In the genomic region with DNA sequence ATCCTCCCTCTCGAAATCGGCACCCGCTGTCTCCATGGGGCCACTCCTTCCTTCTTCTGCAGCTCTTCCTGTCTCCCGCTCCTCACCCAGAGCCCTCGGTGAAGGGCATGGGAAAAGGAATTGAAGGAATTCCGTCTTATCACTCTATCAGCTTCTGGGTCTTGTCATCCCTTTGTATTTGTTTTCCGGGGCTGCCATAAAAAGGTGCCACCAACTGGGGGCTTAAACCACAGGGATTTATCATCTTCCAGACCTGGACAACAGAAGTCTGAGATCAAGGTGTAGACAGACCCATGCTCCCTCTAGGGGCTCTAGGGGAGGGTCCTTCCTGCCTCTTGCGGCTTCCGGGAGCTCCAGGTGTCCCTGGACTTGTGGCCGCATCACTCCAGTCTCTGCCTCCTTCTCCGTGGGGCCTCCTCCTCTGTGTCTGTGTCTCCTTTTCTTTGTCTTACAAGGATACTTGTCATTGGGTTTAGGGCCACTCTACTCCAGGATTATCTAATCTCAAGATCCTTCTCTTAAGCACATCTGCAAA, we compare ENCODE assay signal across 1 cellular context.
TF ChIP-seq lines count a peak whose summit lies in the region.

No MANE protein-coding gene starts in this region.

TF ChIP-seq in SK-N-SH, 30 proteins besides CTCF, POLR2A, EP300 and RAD21 (continued from another document):
- TF ChIP-seq, protein P1, sequence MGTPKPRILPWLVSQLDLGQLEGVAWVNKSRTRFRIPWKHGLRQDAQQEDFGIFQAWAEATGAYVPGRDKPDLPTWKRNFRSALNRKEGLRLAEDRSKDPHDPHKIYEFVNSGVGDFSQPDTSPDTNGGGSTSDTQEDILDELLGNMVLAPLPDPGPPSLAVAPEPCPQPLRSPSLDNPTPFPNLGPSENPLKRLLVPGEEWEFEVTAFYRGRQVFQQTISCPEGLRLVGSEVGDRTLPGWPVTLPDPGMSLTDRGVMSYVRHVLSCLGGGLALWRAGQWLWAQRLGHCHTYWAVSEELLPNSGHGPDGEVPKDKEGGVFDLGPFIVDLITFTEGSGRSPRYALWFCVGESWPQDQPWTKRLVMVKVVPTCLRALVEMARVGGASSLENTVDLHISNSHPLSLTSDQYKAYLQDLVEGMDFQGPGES (IDR thresholded peaks at IDR 0.05; ENCODE audit: low read depth, low read length), result no peak
- TF ChIP-seq FOXM1 (IDR thresholded peaks at IDR 0.05; ENCODE audit: low read depth) (no peak), ELF1 (IDR thresholded peaks at IDR 0.05) (no peak), TAF1 (IDR thresholded peaks at IDR 0.05; ENCODE audit: borderline replicate concordance, low read depth, low read length) (no peak), FOSL2 (IDR thresholded peaks at IDR 0.05; ENCODE audit: borderline replicate concordance, low read depth) (no peak), RFX5 (IDR thresholded peaks at IDR 0.05; ENCODE audit: low read length) (no peak), FOXJ3 (CRISPR knock-in tag; IDR thresholded peaks at IDR 0.05) (no peak), GATA2 (CRISPR knock-in tag; IDR thresholded peaks at IDR 0.05) (no peak), POLR2AphosphoS5 (IDR thresholded peaks at IDR 0.05; ENCODE audit: low read depth, low read length) (no peak), SMC3 (IDR thresholded peaks at IDR 0.05; ENCODE audit: low read depth, low read length) (no peak), RXRA (IDR thresholded peaks at IDR 0.05; ENCODE audit: borderline replicate concordance, low read depth) (no peak), EZH2phosphoT487 (IDR thresholded peaks at IDR 0.05; ENCODE audit: borderline replicate concordance, low read depth) (no peak), GABPA (IDR thresholded peaks at IDR 0.05; ENCODE audit: low read depth) (no peak)
- TF ChIP-seq, protein P2, sequence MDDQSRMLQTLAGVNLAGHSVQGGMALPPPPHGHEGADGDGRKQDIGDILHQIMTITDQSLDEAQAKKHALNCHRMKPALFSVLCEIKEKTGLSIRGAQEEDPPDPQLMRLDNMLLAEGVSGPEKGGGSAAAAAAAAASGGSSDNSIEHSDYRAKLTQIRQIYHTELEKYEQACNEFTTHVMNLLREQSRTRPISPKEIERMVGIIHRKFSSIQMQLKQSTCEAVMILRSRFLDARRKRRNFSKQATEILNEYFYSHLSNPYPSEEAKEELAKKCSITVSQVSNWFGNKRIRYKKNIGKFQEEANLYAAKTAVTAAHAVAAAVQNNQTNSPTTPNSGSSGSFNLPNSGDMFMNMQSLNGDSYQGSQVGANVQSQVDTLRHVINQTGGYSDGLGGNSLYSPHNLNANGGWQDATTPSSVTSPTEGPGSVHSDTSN (IDR thresholded peaks at IDR 0.05), result no peak
- TF ChIP-seq, protein P3, sequence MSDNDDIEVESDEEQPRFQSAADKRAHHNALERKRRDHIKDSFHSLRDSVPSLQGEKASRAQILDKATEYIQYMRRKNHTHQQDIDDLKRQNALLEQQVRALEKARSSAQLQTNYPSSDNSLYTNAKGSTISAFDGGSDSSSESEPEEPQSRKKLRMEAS (IDR thresholded peaks at IDR 0.05; ENCODE audit: low read depth), result no peak
- TF ChIP-seq, protein P4, sequence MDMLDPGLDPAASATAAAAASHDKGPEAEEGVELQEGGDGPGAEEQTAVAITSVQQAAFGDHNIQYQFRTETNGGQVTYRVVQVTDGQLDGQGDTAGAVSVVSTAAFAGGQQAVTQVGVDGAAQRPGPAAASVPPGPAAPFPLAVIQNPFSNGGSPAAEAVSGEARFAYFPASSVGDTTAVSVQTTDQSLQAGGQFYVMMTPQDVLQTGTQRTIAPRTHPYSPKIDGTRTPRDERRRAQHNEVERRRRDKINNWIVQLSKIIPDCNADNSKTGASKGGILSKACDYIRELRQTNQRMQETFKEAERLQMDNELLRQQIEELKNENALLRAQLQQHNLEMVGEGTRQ (IDR thresholded peaks at IDR 0.05; ENCODE audit: borderline replicate concordance, low read depth, low read length), result no peak
